In the genomic region with DNA sequence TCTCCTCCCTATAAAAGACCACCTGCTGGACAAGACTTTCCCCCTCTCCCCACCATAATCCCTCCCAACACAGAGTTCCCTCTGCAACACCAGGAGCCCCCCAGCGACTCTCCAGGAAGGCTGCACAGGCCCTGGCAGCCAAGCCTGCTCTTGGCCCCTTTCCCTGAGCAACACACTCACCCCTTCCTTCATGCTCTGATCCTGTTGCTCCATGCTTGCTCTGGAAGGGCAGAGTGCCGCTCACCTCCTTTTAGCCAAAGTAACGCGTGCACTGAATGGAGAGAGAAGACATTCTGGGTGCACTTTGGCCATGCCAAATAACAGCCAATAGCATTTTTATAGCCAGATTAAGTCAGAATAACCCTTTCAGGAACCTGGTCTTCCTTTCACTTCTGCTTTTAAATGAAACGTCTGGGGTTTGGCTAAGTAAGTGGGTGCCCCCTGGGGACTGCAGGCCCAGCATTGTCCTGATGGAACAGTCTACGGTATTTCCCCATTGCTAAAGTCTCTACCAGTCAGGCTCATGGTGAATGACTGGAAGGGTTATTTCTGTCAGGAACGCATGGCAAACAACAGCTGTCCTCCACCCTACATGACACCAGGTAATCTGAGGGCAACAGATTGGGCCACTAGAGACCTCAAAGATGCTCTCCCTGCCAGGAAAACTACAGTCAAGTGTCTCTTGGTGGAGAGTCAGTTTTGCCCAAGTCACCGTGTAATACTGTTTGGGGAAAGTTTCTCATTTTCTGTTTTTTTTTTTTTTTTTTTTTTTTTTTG, we compare ENCODE assay signal across 2 cellular contexts.
TF ChIP-seq lines count a peak whose summit lies in the region.

A gene with protein sequence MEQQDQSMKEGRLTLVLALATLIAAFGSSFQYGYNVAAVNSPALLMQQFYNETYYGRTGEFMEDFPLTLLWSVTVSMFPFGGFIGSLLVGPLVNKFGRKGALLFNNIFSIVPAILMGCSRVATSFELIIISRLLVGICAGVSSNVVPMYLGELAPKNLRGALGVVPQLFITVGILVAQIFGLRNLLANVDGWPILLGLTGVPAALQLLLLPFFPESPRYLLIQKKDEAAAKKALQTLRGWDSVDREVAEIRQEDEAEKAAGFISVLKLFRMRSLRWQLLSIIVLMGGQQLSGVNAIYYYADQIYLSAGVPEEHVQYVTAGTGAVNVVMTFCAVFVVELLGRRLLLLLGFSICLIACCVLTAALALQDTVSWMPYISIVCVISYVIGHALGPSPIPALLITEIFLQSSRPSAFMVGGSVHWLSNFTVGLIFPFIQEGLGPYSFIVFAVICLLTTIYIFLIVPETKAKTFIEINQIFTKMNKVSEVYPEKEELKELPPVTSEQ (minus strand): TSS at position 312 of the 777 bp plus-strand sequence. CDS start 99 bp downstream, at position 213.

TF ChIP-seq in HepG2, 621 proteins besides CTCF, POLR2A, EP300 and RAD21:
- TF ChIP-seq, protein P1, sequence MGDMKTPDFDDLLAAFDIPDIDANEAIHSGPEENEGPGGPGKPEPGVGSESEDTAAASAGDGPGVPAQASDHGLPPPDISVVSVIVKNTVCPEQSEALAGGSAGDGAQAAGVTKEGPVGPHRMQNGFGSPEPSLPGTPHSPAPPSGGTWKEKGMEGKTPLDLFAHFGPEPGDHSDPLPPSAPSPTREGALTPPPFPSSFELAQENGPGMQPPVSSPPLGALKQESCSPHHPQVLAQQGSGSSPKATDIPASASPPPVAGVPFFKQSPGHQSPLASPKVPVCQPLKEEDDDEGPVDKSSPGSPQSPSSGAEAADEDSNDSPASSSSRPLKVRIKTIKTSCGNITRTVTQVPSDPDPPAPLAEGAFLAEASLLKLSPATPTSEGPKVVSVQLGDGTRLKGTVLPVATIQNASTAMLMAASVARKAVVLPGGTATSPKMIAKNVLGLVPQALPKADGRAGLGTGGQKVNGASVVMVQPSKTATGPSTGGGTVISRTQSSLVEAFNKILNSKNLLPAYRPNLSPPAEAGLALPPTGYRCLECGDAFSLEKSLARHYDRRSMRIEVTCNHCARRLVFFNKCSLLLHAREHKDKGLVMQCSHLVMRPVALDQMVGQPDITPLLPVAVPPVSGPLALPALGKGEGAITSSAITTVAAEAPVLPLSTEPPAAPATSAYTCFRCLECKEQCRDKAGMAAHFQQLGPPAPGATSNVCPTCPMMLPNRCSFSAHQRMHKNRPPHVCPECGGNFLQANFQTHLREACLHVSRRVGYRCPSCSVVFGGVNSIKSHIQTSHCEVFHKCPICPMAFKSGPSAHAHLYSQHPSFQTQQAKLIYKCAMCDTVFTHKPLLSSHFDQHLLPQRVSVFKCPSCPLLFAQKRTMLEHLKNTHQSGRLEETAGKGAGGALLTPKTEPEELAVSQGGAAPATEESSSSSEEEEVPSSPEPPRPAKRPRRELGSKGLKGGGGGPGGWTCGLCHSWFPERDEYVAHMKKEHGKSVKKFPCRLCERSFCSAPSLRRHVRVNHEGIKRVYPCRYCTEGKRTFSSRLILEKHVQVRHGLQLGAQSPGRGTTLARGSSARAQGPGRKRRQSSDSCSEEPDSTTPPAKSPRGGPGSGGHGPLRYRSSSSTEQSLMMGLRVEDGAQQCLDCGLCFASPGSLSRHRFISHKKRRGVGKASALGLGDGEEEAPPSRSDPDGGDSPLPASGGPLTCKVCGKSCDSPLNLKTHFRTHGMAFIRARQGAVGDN (CRISPR knock-in tag; IDR thresholded peaks at IDR 0.05), result peak; percentile 37
- TF ChIP-seq, protein P2, sequence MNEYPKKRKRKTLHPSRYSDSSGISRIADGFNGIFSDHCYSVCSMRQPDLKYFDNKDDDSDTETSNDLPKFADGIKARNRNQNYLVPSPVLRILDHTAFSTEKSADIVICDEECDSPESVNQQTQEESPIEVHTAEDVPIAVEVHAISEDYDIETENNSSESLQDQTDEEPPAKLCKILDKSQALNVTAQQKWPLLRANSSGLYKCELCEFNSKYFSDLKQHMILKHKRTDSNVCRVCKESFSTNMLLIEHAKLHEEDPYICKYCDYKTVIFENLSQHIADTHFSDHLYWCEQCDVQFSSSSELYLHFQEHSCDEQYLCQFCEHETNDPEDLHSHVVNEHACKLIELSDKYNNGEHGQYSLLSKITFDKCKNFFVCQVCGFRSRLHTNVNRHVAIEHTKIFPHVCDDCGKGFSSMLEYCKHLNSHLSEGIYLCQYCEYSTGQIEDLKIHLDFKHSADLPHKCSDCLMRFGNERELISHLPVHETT (CRISPR knock-in tag; conservative IDR thresholded peaks at IDR 0.05), result no peak

TF ChIP-seq in SK-N-SH, 30 proteins besides CTCF, POLR2A, EP300 and RAD21:
- no peak for TF ChIP-seq RCOR1 (IDR thresholded peaks at IDR 0.05; ENCODE audit: low read length)
